ENCODE assay signal across 1 cellular context in genomic region chr10:103800110-103800509, GRCh38.
TF ChIP-seq lines count a peak whose summit lies in the region.

No MANE protein-coding gene starts in this region.

TF ChIP-seq in HepG2, 621 proteins besides CTCF, POLR2A, EP300 and RAD21:
- TF ChIP-seq NR2F6 (IDR thresholded peaks at IDR 0.05) (no peak), NR2F6 (CRISPR knock-in tag; IDR thresholded peaks at IDR 0.05) (no peak), UBTF (CRISPR knock-in tag; IDR thresholded peaks at IDR 0.05) (no peak), ZNF605 (CRISPR knock-in tag; IDR thresholded peaks at IDR 0.05) (no peak), TAF1 (CRISPR knock-in tag; IDR thresholded peaks at IDR 0.05) (no peak), NPAS2 (CRISPR knock-in tag; IDR thresholded peaks at IDR 0.05; ENCODE audit: borderline replicate concordance) (no peak), ZNF775 (CRISPR knock-in tag; IDR thresholded peaks at IDR 0.05; ENCODE audit: borderline replicate concordance) (no peak), MTA3 (CRISPR knock-in tag; IDR thresholded peaks at IDR 0.05) (no peak), DR1 (CRISPR knock-in tag; IDR thresholded peaks at IDR 0.05) (no peak), MAFF (IDR thresholded peaks at IDR 0.05; ENCODE audit: low read depth, low read length) (no peak), PRMT3 (CRISPR knock-in tag; IDR thresholded peaks at IDR 0.05; ENCODE audit: borderline replicate concordance, low read depth) (no peak)
- TF ChIP-seq, protein P1, sequence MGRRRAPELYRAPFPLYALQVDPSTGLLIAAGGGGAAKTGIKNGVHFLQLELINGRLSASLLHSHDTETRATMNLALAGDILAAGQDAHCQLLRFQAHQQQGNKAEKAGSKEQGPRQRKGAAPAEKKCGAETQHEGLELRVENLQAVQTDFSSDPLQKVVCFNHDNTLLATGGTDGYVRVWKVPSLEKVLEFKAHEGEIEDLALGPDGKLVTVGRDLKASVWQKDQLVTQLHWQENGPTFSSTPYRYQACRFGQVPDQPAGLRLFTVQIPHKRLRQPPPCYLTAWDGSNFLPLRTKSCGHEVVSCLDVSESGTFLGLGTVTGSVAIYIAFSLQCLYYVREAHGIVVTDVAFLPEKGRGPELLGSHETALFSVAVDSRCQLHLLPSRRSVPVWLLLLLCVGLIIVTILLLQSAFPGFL (CRISPR knock-in tag; IDR thresholded peaks at IDR 0.05): no peak
